1 cellular context compared by ENCODE assay signal in genomic region chr19:4523306-4524110, GRCh38.
TF ChIP-seq lines count a peak whose summit lies in the region.

No MANE protein-coding gene starts in this region.

TF ChIP-seq in HepG2, 621 proteins besides CTCF, POLR2A, EP300 and RAD21 (continues in another document):
- TF ChIP-seq MATR3 (CRISPR knock-in tag; IDR thresholded peaks at IDR 0.05): no peak
- peak; percentile 70 for TF ChIP-seq MED1 (CRISPR knock-in tag; IDR thresholded peaks at IDR 0.05)
- no peak for TF ChIP-seq ZNF646 (CRISPR knock-in tag; IDR thresholded peaks at IDR 0.05)
- TF ChIP-seq ZNF280D (CRISPR knock-in tag; IDR thresholded peaks at IDR 0.05): no peak
- TF ChIP-seq SIX1 (CRISPR knock-in tag; IDR thresholded peaks at IDR 0.05; ENCODE audit: borderline replicate concordance): no peak
- TF ChIP-seq ZNF660 (CRISPR knock-in tag; IDR thresholded peaks at IDR 0.05; ENCODE audit: borderline replicate concordance, low read depth): no peak
- TF ChIP-seq AKAP8 (CRISPR knock-in tag; IDR thresholded peaks at IDR 0.05): 0 out of 2 replicates have a peak, but pooled peaks have one; percentile 28
- TF ChIP-seq MAF1 (CRISPR knock-in tag; IDR thresholded peaks at IDR 0.05; ENCODE audit: borderline replicate concordance): no peak
- TF ChIP-seq DMTF1 (CRISPR knock-in tag; IDR thresholded peaks at IDR 0.05): no peak
- peak; percentile 29; the same call in 1 of the 2 replicates for TF ChIP-seq ZFY (CRISPR knock-in tag; IDR thresholded peaks at IDR 0.05)
- peak; percentile 71 for TF ChIP-seq XRCC5 (optimal IDR thresholded peaks at IDR 0.05; ENCODE audit: low read length)
- no peak for TF ChIP-seq KLF11 (CRISPR knock-in tag; IDR thresholded peaks at IDR 0.05)
- no peak for TF ChIP-seq SUZ12 (IDR thresholded peaks at IDR 0.05; ENCODE audit: low read depth, low read length)
- no peak for TF ChIP-seq KLF13 (CRISPR knock-in tag; IDR thresholded peaks at IDR 0.05)
- peak; percentile 28; the same call in 1 of the 2 replicates for TF ChIP-seq ZMYM4 (CRISPR knock-in tag; IDR thresholded peaks at IDR 0.05)
- TF ChIP-seq TARDBP (CRISPR knock-in tag; IDR thresholded peaks at IDR 0.05): no peak
- peak; percentile 60 for TF ChIP-seq TBL1XR1 (IDR thresholded peaks at IDR 0.05; ENCODE audit: borderline replicate concordance, low read length, partially characterized antibody)
- TF ChIP-seq ZNF564 (CRISPR knock-in tag; IDR thresholded peaks at IDR 0.05): no peak
- peak; percentile 59; the same call in 1 of the 2 replicates for TF ChIP-seq ZNF580 (CRISPR knock-in tag; IDR thresholded peaks at IDR 0.05; ENCODE audit: borderline replicate concordance, low read depth)
- TF ChIP-seq ZNF501 (CRISPR knock-in tag; IDR thresholded peaks at IDR 0.05): 0 out of 2 replicates have a peak, but pooled peaks have one; percentile 56
- TF ChIP-seq PHF5A (CRISPR knock-in tag; IDR thresholded peaks at IDR 0.05; ENCODE audit: low read depth, unreplicated experiment): no peak
- no peak for TF ChIP-seq ZNF75D (CRISPR knock-in tag; IDR thresholded peaks at IDR 0.05; ENCODE audit: borderline replicate concordance)
- TF ChIP-seq SKI (IDR thresholded peaks at IDR 0.05; ENCODE audit: partially characterized antibody): peak; percentile 38
- TF ChIP-seq THYN1 (CRISPR knock-in tag; IDR thresholded peaks at IDR 0.05; ENCODE audit: borderline replicate concordance, low read depth): no peak
- TF ChIP-seq ZNF362 (CRISPR knock-in tag; IDR thresholded peaks at IDR 0.05; ENCODE audit: borderline replicate concordance): 0 out of 2 replicates have a peak, but pooled peaks have one; percentile 18
- TF ChIP-seq TSC22D2 (CRISPR knock-in tag; IDR thresholded peaks at IDR 0.05; ENCODE audit: borderline replicate concordance): no peak
- no peak for TF ChIP-seq NFYB (CRISPR knock-in tag; IDR thresholded peaks at IDR 0.05)
- TF ChIP-seq ZNF800 (CRISPR knock-in tag; IDR thresholded peaks at IDR 0.05): no peak
- no peak for TF ChIP-seq AGO2 (optimal IDR thresholded peaks at IDR 0.05; ENCODE audit: low read depth, low read length)
- no peak for TF ChIP-seq CEBPG (CRISPR knock-in tag; IDR thresholded peaks at IDR 0.05)
- no peak for TF ChIP-seq YEATS2 (CRISPR knock-in tag; IDR thresholded peaks at IDR 0.05; ENCODE audit: borderline replicate concordance)
- TF ChIP-seq ZBTB42 (CRISPR knock-in tag; IDR thresholded peaks at IDR 0.05): no peak
- TF ChIP-seq PHF20 (CRISPR knock-in tag; IDR thresholded peaks at IDR 0.05): no peak
- TF ChIP-seq THRA (CRISPR knock-in tag; IDR thresholded peaks at IDR 0.05; ENCODE audit: borderline replicate concordance): peak; percentile 72; the same call in 1 of the 2 replicates
- TF ChIP-seq ZSCAN25 (CRISPR knock-in tag; IDR thresholded peaks at IDR 0.05): no peak
- TF ChIP-seq ZNF121 (CRISPR knock-in tag; IDR thresholded peaks at IDR 0.05): 0 out of 2 replicates have a peak, but pooled peaks have one; percentile 20
- TF ChIP-seq AFF4 (CRISPR knock-in tag; IDR thresholded peaks at IDR 0.05): no peak
- no peak for TF ChIP-seq ZBTB43 (CRISPR knock-in tag; conservative IDR thresholded peaks at IDR 0.05)
- TF ChIP-seq GLI4 (CRISPR knock-in tag; IDR thresholded peaks at IDR 0.05; ENCODE audit: borderline replicate concordance): no peak
